Comparison of ENCODE assay signal across 16 cellular contexts in genomic region chr2:200161458-200161857, GRCh38.
"Had no signal": no experiment of that assay in that cellular context is flagged by ENCODE, and none has a peak within 500 bp of the region (broad histone marks: within the 10 kb centered on the region; RNA-seq: fewer than 3 reads in every experiment).

No MANE protein-coding gene starts in this region.

- H3K27me3 ChIP-seq: heart left ventricle, neural progenitor cell, ovary had no signal

- DNase-seq: heart left ventricle; hippocampal formation; kidney glomerular epithelial cell; midbrain; nucleus accumbens; ovary; right cardiac atrium; small intestine; stimulated activated CD4-positive, alpha-beta T cell treated with anti-CD3 and anti-CD28 coated beads, Interleukin-12 subunit alpha, Interleukin-12 subunit beta, amount 100 ng/mL, for 4 hours; stimulated activated naive CD4-positive, alpha-beta T cell had no signal

- H2AFZ ChIP-seq: neural progenitor cell had no signal

- H3K4me3 ChIP-seq: heart left ventricle, neural progenitor cell, ovary had no signal

- H3K4me2 ChIP-seq: neural progenitor cell had no signal

- H3K9ac ChIP-seq: neural progenitor cell had no signal

- H3K36me3 ChIP-seq: heart left ventricle, neural progenitor cell, ovary had no signal

- H3K27ac ChIP-seq: heart left ventricle, neural progenitor cell, ovary had no signal

- FAIRE-seq: colon, endothelial cell of umbilical vein, frontal cortex, islet of Langerhans, small intestine, urothelium cell line had no signal
